ENCODE assay signal across 12 cellular contexts in genomic region chr7:127905491-127906330, GRCh38.
DNase-seq lines count a peak whose midpoint lies in the region; ATAC-seq, FAIRE-seq and TF ChIP-seq lines count a peak whose summit lies in the region.
"Had no signal": no experiment of that assay in that cellular context is flagged by ENCODE, and none has a peak within 500 bp of the region (broad histone marks: within the 10 kb centered on the region; RNA-seq: fewer than 3 reads in every experiment).

No MANE protein-coding gene starts in this region.

- peak overlapping the region in 1 of 2 donors; percentile 9 for H3K27ac Mint-ChIP-seq in natural killer cell treated with Interleukin-12 subunit alpha and Interleukin-12 subunit beta and Interleukin-15 and Interleukin-18, amount 100 ng/mL, for 72 hours
- H3K27ac Mint-ChIP-seq in CD8-positive, alpha-beta memory T cell, result peak overlapping the region in 1 of 8 donors; percentile 45

- no peaks in the 10 kb centered on the region for H3K27me3 Mint-ChIP-seq in natural killer cell treated with Interleukin-12 subunit alpha and Interleukin-12 subunit beta and Interleukin-15 and Interleukin-18, amount 100 ng/mL, for 72 hours
- peaks cover 0 to 2% of the 10 kb centered on the region in 2 donors for H3K27me3 Mint-ChIP-seq in CD8-positive, alpha-beta memory T cell

- CTCF ChIA-PET in CD8-positive, alpha-beta memory T cell (lab: Charles Lee), result interaction anchor here (1.0 to 1.4 kb wide), 2 partner anchors 9 to 197 kb away, joined by 3 read pairs; no protein-coding TSS in a partner anchor

- 93 to 95% methylated on average over 2 of the region's 2 CpGs for WGBS in thyroid gland, 2 donors

- H3K4me3 Mint-ChIP-seq in natural killer cell treated with Interleukin-12 subunit alpha and Interleukin-12 subunit beta and Interleukin-15 and Interleukin-18, amount 100 ng/mL, for 72 hours, result peak overlapping the region; percentile 6
- H3K4me3 Mint-ChIP-seq in CD8-positive, alpha-beta memory T cell, result no peak overlapping the region

- peak; percentile 20 to 60 for ATAC-seq in natural killer cell treated with Interleukin-12 subunit alpha and Interleukin-12 subunit beta and Interleukin-15 and Interleukin-18, amount 100 ng/mL, for 72 hours

- H3K4me3 ChIP-seq in bronchial epithelial cell (ENCODE audit: low read depth, low read length) (no peak overlapping the region), thyroid gland (replicated peaks in 1 of 3) (no peak overlapping the region)
- no peak overlapping the region for H3K4me3 ChIP-seq in CD8-positive, alpha-beta memory T cell (ENCODE audit: low read length)
- H3K4me3 ChIP-seq: dorsolateral prefrontal cortex, thoracic aorta had no signal

- H3K9me3 ChIP-seq in CD8-positive, alpha-beta memory T cell (ENCODE audit: low read length), result no peaks in the 10 kb centered on the region
- H3K9me3 ChIP-seq in thyroid gland, result no peaks in the 10 kb centered on the region
- H3K9me3 ChIP-seq: thoracic aorta had no signal

- no peak overlapping the region for H3K27ac ChIP-seq in CD8-positive, alpha-beta memory T cell (ENCODE audit: low read depth, low read length)
- no peak overlapping the region for H3K27ac ChIP-seq in thyroid gland
- H3K27ac ChIP-seq: 22Rv1, thoracic aorta had no signal

- DNase-seq in DMS53 (lab: John Stamatoyannopoulos, UW) (peak; percentile 21), DMS53 treated with DMSO at 0.1 percent for 48 hours (lab: John Stamatoyannopoulos, UW; ENCODE audit: unreplicated experiment) (no peak), NCI-H226 (peak; percentile 86), bronchial epithelial cell (ENCODE audit: low read depth) (peak; percentile 53), thyroid gland (no peak), GM12891 (ENCODE audit: insufficient read length, low spot score) (no peak)
- no peak for DNase-seq in natural killer cell treated with Interleukin-12 subunit alpha and Interleukin-12 subunit beta and Interleukin-15 and Interleukin-18, amount 100 ng/mL, for 72 hours (ENCODE audit: low spot score)
- no peak for DNase-seq in CD8-positive, alpha-beta memory T cell
- DNase-seq: dorsolateral prefrontal cortex, NCI-H2171 treated with DMSO at 0.1 percent for 48 hours had no signal

- POLR2A ChIA-PET in CD8-positive, alpha-beta memory T cell (lab: Charles Lee), result no interaction called here

- no peaks in the 10 kb centered on the region for H3K4me1 ChIP-seq in CD8-positive, alpha-beta memory T cell (ENCODE audit: insufficient read depth, low read length)
- H3K4me1 ChIP-seq in thyroid gland, result peaks cover 11 to 13% of the 10 kb centered on the region in 2 donors

- intact Hi-C loops in thyroid gland (cut with DNase I), result no loop called here

- no peaks in the 10 kb centered on the region for H3K9me3 Mint-ChIP-seq in natural killer cell treated with Interleukin-12 subunit alpha and Interleukin-12 subunit beta and Interleukin-15 and Interleukin-18, amount 100 ng/mL, for 72 hours
- H3K9me3 Mint-ChIP-seq in CD8-positive, alpha-beta memory T cell, result no peaks in the 10 kb centered on the region

- H3K27me3 ChIP-seq in bronchial epithelial cell (ENCODE audit: control insufficient read depth, insufficient read depth, low read length), result no peaks in the 10 kb centered on the region
- no peaks in the 10 kb centered on the region for H3K27me3 ChIP-seq in CD8-positive, alpha-beta memory T cell (ENCODE audit: insufficient read depth, low read length, poor library complexity, severe bottlenecking)
- no peaks in the 10 kb centered on the region for H3K27me3 ChIP-seq in thyroid gland
- H3K27me3 ChIP-seq: dorsolateral prefrontal cortex had no signal

- FAIRE-seq in bronchial epithelial cell (lab: Jason Lieb, UNC) (peak; percentile 28), GM12891 (lab: Jason Lieb, UNC) (no peak)

- TF ChIP-seq CTCF in bronchial epithelial cell (IDR thresholded peaks at IDR 0.05; ENCODE audit: insufficient read depth, low read length, severe bottlenecking), result no peak
- TF ChIP-seq CTCF in thyroid gland (IDR thresholded peaks at IDR 0.05), result no peak

- peaks cover 12% of the 10 kb centered on the region for H3K36me3 Mint-ChIP-seq in natural killer cell treated with Interleukin-12 subunit alpha and Interleukin-12 subunit beta and Interleukin-15 and Interleukin-18, amount 100 ng/mL, for 72 hours
- peaks cover 0 to 46% (median 11%) of the 10 kb centered on the region in 3 donors for H3K36me3 Mint-ChIP-seq in CD8-positive, alpha-beta memory T cell

- H3K36me3 ChIP-seq in bronchial epithelial cell (ENCODE audit: control insufficient read depth, insufficient read depth, low read length) (peaks cover 3% of the 10 kb centered on the region), thyroid gland (no peaks in the 10 kb centered on the region)
- H3K36me3 ChIP-seq in CD8-positive, alpha-beta memory T cell (ENCODE audit: insufficient read depth, low read length), result peaks cover 5% of the 10 kb centered on the region

- no peak for TF ChIP-seq POLR2A in thyroid gland (IDR thresholded peaks at IDR 0.05)
- no peak for TF ChIP-seq POLR2A in GM12891 (IDR thresholded peaks at IDR 0.05; ENCODE audit: low read depth, low read length)

- peaks cover 50 to 57% of the 10 kb centered on the region in 2 donors for H3K4me1 Mint-ChIP-seq in natural killer cell treated with Interleukin-12 subunit alpha and Interleukin-12 subunit beta and Interleukin-15 and Interleukin-18, amount 100 ng/mL, for 72 hours (ENCODE audit: low read depth in 2 of 2)
- peaks cover 35 to 57% (median 56%) of the 10 kb centered on the region in 3 donors for H3K4me1 Mint-ChIP-seq in CD8-positive, alpha-beta memory T cell

TF ChIP-seq in GM12891, 5 proteins besides CTCF, POLR2A, EP300 and RAD21:
- no peak for TF ChIP-seq TAF1 (IDR thresholded peaks at IDR 0.05; ENCODE audit: low read depth, low read length)
- TF ChIP-seq SPI1 (IDR thresholded peaks at IDR 0.05; ENCODE audit: low read depth, low read length), result no peak
- TF ChIP-seq PAX5 (IDR thresholded peaks at IDR 0.05; ENCODE audit: insufficient read depth, low read length, severe bottlenecking), result no peak
- TF ChIP-seq POU2F2 (IDR thresholded peaks at IDR 0.05; ENCODE audit: low read depth, low read length), result no peak
- TF ChIP-seq POLR2AphosphoS5 (IDR thresholded peaks at IDR 0.05; ENCODE audit: low read depth, low read length), result no peak

Comparison
In these comparisons a context has a peak if more than half of its experiments do, and no peak if none do; other contexts are left out.
1. DNase-seq: peak in DMS53 (single experiment), NCI-H226 (single experiment) and bronchial epithelial cell (single experiment); none in DMS53 treated with DMSO at 0.1 percent for 48 hours (single experiment), natural killer cell treated with Interleukin-12 subunit alpha and Interleukin-12 subunit beta and Interleukin-15 and Interleukin-18, amount 100 ng/mL, for 72 hours (single experiment), CD8-positive, alpha-beta memory T cell (0 of 5), thyroid gland (0 of 2) and GM12891 (single experiment).